In the genomic region with DNA sequence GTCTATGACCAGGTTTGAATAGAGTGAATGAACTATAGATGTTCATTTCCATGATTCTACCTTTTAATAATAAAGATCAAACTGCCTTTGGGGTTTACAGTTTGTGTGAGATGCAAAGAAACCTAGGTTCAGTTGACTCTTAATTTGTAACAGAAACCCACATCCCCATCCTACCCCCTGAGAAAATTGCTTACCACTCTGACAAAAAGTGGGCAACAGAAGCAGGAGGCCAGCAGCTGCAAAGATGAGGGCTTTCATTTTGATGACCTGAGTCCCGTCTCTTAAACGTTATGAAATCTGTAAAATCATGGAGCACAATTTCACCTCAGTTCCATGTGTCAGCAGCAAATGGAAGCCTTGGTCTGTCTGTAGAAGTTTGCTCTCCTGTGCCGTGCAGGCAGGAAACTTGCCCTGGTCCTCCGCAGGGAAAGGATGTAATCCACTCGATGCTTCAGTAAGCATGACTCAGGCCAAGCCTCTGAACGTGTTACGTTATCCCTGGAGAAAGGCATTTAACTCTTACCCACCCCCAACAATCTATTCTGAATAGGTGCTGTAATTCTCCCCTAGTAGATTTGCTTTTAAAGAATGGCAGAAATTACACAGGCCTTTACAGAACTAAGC, we compare ENCODE assay signal across 1 cellular context.
TF ChIP-seq lines count a peak whose summit lies in the region.

A gene with protein sequence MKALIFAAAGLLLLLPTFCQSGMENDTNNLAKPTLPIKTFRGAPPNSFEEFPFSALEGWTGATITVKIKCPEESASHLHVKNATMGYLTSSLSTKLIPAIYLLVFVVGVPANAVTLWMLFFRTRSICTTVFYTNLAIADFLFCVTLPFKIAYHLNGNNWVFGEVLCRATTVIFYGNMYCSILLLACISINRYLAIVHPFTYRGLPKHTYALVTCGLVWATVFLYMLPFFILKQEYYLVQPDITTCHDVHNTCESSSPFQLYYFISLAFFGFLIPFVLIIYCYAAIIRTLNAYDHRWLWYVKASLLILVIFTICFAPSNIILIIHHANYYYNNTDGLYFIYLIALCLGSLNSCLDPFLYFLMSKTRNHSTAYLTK (minus strand): TSS at position 431 of the 624 bp plus-strand sequence. CDS start 173 bp downstream, at position 258.

TF ChIP-seq in HEK293, 187 proteins besides CTCF, POLR2A, EP300 and RAD21 (continued from another document):
- TF ChIP-seq INSM2 (tag by site-specific recombination; IDR thresholded peaks at IDR 0.05) = no peak
- no peak for TF ChIP-seq ZNF701 (tag by site-specific recombination; IDR thresholded peaks at IDR 0.05)
- no peak for TF ChIP-seq ZNF138 (tag by site-specific recombination; IDR thresholded peaks at IDR 0.05; ENCODE audit: borderline replicate concordance)
- TF ChIP-seq ZNF670 (tag by site-specific recombination; IDR thresholded peaks at IDR 0.05; ENCODE audit: low read depth) = no peak
- no peak for TF ChIP-seq KLF7 (tag by site-specific recombination; IDR thresholded peaks at IDR 0.05; ENCODE audit: borderline replicate concordance)
- TF ChIP-seq ZNF560 (tag by site-specific recombination; IDR thresholded peaks at IDR 0.05; ENCODE audit: borderline replicate concordance) = no peak
- TF ChIP-seq ZNF169 (tag by site-specific recombination; IDR thresholded peaks at IDR 0.05) = no peak
- no peak for TF ChIP-seq HOXD13 (CRISPR knock-in tag; IDR thresholded peaks at IDR 0.05; ENCODE audit: borderline replicate concordance)
- no peak for TF ChIP-seq ZNF132 (tag by site-specific recombination; IDR thresholded peaks at IDR 0.05; ENCODE audit: borderline replicate concordance)
- TF ChIP-seq ZNF274 (IDR thresholded peaks at IDR 0.05; ENCODE audit: low read length) = no peak
- TF ChIP-seq ZNF274 (tag by site-specific recombination; IDR thresholded peaks at IDR 0.05; ENCODE audit: borderline replicate concordance) = no peak
- no peak for TF ChIP-seq ZNF529 (tag by site-specific recombination; IDR thresholded peaks at IDR 0.05; ENCODE audit: insufficient replicate concordance)
- TF ChIP-seq SCRT1 (tag by site-specific recombination; IDR thresholded peaks at IDR 0.05; ENCODE audit: borderline replicate concordance) = no peak
- TF ChIP-seq HOXC10 (CRISPR knock-in tag; IDR thresholded peaks at IDR 0.05) = no peak
- TF ChIP-seq, protein P1, sequence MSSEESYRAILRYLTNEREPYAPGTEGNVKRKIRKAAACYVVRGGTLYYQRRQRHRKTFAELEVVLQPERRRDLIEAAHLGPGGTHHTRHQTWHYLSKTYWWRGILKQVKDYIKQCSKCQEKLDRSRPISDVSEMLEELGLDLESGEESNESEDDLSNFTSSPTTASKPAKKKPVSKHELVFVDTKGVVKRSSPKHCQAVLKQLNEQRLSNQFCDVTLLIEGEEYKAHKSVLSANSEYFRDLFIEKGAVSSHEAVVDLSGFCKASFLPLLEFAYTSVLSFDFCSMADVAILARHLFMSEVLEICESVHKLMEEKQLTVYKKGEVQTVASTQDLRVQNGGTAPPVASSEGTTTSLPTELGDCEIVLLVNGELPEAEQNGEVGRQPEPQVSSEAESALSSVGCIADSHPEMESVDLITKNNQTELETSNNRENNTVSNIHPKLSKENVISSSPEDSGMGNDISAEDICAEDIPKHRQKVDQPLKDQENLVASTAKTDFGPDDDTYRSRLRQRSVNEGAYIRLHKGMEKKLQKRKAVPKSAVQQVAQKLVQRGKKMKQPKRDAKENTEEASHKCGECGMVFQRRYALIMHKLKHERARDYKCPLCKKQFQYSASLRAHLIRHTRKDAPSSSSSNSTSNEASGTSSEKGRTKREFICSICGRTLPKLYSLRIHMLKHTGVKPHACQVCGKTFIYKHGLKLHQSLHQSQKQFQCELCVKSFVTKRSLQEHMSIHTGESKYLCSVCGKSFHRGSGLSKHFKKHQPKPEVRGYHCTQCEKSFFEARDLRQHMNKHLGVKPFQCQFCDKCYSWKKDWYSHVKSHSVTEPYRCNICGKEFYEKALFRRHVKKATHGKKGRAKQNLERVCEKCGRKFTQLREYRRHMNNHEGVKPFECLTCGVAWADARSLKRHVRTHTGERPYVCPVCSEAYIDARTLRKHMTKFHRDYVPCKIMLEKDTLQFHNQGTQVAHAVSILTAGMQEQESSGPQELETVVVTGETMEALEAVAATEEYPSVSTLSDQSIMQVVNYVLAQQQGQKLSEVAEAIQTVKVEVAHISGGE (tag by site-specific recombination; conservative IDR thresholded peaks at IDR 0.05; ENCODE audit: low read depth) = no peak
- no peak for TF ChIP-seq WT1 (tag by site-specific recombination; IDR thresholded peaks at IDR 0.05)
- no peak for TF ChIP-seq ZNF555 (tag by site-specific recombination; conservative IDR thresholded peaks at IDR 0.05)
- no peak for TF ChIP-seq ZSCAN18 (tag by site-specific recombination; IDR thresholded peaks at IDR 0.05)
- TF ChIP-seq ZNF214 (tag by site-specific recombination; IDR thresholded peaks at IDR 0.05; ENCODE audit: borderline replicate concordance) = no peak
- no peak for TF ChIP-seq REPIN1 (tag by site-specific recombination; IDR thresholded peaks at IDR 0.05; ENCODE audit: low read depth)
- TF ChIP-seq ZNF747 (tag by site-specific recombination; IDR thresholded peaks at IDR 0.05) = no peak
- TF ChIP-seq ZNF2 (tag by site-specific recombination; IDR thresholded peaks at IDR 0.05) = no peak
- no peak for TF ChIP-seq ZNF37A (tag by site-specific recombination; IDR thresholded peaks at IDR 0.05)
- TF ChIP-seq, protein P2, sequence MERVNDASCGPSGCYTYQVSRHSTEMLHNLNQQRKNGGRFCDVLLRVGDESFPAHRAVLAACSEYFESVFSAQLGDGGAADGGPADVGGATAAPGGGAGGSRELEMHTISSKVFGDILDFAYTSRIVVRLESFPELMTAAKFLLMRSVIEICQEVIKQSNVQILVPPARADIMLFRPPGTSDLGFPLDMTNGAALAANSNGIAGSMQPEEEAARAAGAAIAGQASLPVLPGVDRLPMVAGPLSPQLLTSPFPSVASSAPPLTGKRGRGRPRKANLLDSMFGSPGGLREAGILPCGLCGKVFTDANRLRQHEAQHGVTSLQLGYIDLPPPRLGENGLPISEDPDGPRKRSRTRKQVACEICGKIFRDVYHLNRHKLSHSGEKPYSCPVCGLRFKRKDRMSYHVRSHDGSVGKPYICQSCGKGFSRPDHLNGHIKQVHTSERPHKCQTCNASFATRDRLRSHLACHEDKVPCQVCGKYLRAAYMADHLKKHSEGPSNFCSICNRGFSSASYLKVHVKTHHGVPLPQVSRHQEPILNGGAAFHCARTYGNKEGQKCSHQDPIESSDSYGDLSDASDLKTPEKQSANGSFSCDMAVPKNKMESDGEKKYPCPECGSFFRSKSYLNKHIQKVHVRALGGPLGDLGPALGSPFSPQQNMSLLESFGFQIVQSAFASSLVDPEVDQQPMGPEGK (tag by site-specific recombination; IDR thresholded peaks at IDR 0.05) = no peak
- no peak for TF ChIP-seq ZNF580 (tag by site-specific recombination; IDR thresholded peaks at IDR 0.05)
- TF ChIP-seq ZNF302 (tag by site-specific recombination; IDR thresholded peaks at IDR 0.05; ENCODE audit: low read depth) = no peak
- TF ChIP-seq ZNF510 (tag by site-specific recombination; IDR thresholded peaks at IDR 0.05; ENCODE audit: insufficient replicate concordance) = no peak
- TF ChIP-seq ZNF558 (tag by site-specific recombination; IDR thresholded peaks at IDR 0.05) = no peak
- TF ChIP-seq ZNF335 (tag by site-specific recombination; conservative IDR thresholded peaks at IDR 0.05) = 0 out of 2 replicates have a peak, but pooled peaks have one; percentile 20
- no peak for TF ChIP-seq ZNF311 (tag by site-specific recombination; IDR thresholded peaks at IDR 0.05; ENCODE audit: borderline replicate concordance)
- TF ChIP-seq TRIM28 (IDR thresholded peaks at IDR 0.05; ENCODE audit: borderline replicate concordance, low read length) = peak; percentile 64; the same call in 1 of the 2 replicates
- peak; percentile 91 for TF ChIP-seq PRDM1 (tag by site-specific recombination; IDR thresholded peaks at IDR 0.05)
- no peak for TF ChIP-seq SP3 (tag by site-specific recombination; IDR thresholded peaks at IDR 0.05)
- 0 out of 2 replicates have a peak, but pooled peaks have one; percentile 35 for TF ChIP-seq ZNF660 (tag by site-specific recombination; IDR thresholded peaks at IDR 0.05)
- no peak for TF ChIP-seq MZF1 (tag by site-specific recombination; IDR thresholded peaks at IDR 0.05; ENCODE audit: borderline replicate concordance)
- no peak for TF ChIP-seq ZNF391 (tag by site-specific recombination; IDR thresholded peaks at IDR 0.05; ENCODE audit: borderline replicate concordance, low read depth)
- TF ChIP-seq ZNF629 (tag by site-specific recombination; IDR thresholded peaks at IDR 0.05) = peak; percentile 57
- TF ChIP-seq, protein P3, sequence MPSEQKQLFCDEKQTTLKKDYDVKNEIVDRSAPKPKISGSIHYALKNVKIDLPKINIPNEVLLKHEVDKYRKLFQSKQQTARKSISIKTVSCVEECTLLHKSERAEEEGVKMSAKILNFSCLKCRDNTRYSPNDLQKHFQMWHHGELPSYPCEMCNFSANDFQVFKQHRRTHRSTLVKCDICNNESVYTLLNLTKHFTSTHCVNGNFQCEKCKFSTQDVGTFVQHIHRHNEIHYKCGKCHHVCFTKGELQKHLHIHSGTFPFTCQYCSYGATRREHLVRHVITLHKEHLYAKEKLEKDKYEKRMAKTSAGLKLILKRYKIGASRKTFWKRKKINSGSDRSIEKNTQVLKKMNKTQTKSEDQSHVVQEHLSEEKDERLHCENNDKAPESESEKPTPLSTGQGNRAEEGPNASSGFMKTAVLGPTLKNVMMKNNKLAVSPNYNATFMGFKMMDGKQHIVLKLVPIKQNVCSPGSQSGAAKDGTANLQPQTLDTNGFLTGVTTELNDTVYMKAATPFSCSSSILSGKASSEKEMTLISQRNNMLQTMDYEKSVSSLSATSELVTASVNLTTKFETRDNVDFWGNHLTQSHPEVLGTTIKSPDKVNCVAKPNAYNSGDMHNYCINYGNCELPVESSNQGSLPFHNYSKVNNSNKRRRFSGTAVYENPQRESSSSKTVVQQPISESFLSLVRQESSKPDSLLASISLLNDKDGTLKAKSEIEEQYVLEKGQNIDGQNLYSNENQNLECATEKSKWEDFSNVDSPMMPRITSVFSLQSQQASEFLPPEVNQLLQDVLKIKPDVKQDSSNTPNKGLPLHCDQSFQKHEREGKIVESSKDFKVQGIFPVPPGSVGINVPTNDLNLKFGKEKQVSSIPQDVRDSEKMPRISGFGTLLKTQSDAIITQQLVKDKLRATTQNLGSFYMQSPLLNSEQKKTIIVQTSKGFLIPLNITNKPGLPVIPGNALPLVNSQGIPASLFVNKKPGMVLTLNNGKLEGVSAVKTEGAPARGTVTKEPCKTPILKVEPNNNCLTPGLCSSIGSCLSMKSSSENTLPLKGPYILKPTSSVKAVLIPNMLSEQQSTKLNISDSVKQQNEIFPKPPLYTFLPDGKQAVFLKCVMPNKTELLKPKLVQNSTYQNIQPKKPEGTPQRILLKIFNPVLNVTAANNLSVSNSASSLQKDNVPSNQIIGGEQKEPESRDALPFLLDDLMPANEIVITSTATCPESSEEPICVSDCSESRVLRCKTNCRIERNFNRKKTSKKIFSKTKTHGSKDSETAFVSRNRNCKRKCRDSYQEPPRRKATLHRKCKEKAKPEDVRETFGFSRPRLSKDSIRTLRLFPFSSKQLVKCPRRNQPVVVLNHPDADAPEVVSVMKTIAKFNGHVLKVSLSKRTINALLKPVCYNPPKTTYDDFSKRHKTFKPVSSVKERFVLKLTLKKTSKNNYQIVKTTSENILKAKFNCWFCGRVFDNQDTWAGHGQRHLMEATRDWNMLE (tag by site-specific recombination; conservative IDR thresholded peaks at IDR 0.05; ENCODE audit: low read depth) = no peak
- no peak for TF ChIP-seq ZNF791 (tag by site-specific recombination; IDR thresholded peaks at IDR 0.05)
- TF ChIP-seq ZFP69B (tag by site-specific recombination; IDR thresholded peaks at IDR 0.05) = no peak
- no peak for TF ChIP-seq ZNF211 (tag by site-specific recombination; IDR thresholded peaks at IDR 0.05; ENCODE audit: low read depth)
- no peak for TF ChIP-seq GLIS1 (tag by site-specific recombination; IDR thresholded peaks at IDR 0.05)
- no peak for TF ChIP-seq ZNF404 (tag by site-specific recombination; IDR thresholded peaks at IDR 0.05)
- peak; percentile 67 for TF ChIP-seq ZBTB17 (tag by site-specific recombination; IDR thresholded peaks at IDR 0.05)
- 0 out of 2 replicates have a peak, but pooled peaks have one; percentile 20 for TF ChIP-seq ZEB2 (tag by site-specific recombination; IDR thresholded peaks at IDR 0.05)
- no peak for TF ChIP-seq ZNF639 (tag by site-specific recombination; IDR thresholded peaks at IDR 0.05)
